Comparison of ENCODE assay signal across 7 cellular contexts in the genomic region with DNA sequence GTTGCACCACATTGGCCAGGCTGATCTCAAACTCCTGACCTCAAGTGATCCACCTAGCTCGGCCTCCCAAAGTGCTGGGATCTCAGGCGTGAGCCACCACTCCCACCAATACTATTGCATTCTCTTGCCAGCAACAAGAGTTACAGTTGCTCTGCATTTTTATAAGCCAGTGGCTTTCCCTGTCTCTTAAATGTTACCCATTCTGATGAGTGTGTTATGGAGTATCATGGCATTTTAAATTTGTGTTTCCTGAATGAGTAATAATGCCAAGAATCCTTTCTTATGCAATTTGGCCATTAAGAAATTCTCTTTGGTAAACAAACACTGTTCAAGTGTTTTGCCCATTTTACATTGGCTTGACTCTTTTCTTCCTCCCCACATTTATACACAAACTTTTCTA.
DNase-seq lines count a peak whose midpoint lies in the region; ATAC-seq, FAIRE-seq and TF ChIP-seq lines count a peak whose summit lies in the region.
"Not testable (repeated sequence)": the region's sequence is repeated elsewhere in the genome, so short reads cannot be mapped to it uniquely, and the experiment has no call there.

No MANE protein-coding gene starts in this region.

- H3K36me3 Mint-ChIP-seq in activated naive CD4-positive, alpha-beta T cell treated with anti-CD3 and anti-CD28 coated beads, Interleukin-2, amount 50 U/mL, for 24 hours; MCF 10A (ENCODE audit: insufficient read depth, unreplicated experiment); natural killer cell treated with Interleukin-12 subunit alpha and Interleukin-12 subunit beta and Interleukin-15 and Interleukin-18, amount 100 ng/mL, for 72 hours: not testable (repeated sequence)

- not testable (repeated sequence) for H3K27me3 Mint-ChIP-seq in activated naive CD4-positive, alpha-beta T cell treated with anti-CD3 and anti-CD28 coated beads, Interleukin-2, amount 50 U/mL, for 24 hours; MCF 10A (ENCODE audit: insufficient read depth, unreplicated experiment)
- H3K27me3 Mint-ChIP-seq in natural killer cell treated with Interleukin-12 subunit alpha and Interleukin-12 subunit beta and Interleukin-15 and Interleukin-18, amount 100 ng/mL, for 72 hours = peaks cover 36 to 39% of the 10 kb centered on the region in 2 donors

- H3K4me3 ChIP-seq in RWPE2 (ENCODE audit: severe bottlenecking); esophagus muscularis mucosa: not testable (repeated sequence)

- not testable (repeated sequence) for TF ChIP-seq POLR2A in GM12891 (IDR thresholded peaks at IDR 0.05; ENCODE audit: low read depth, low read length); esophagus muscularis mucosa (IDR thresholded peaks at IDR 0.05; ENCODE audit: low read depth)

- ATAC-seq in RWPE2 (ENCODE audit: low read depth) = peak; percentile 38; the same call in 1 of the 3 replicates
- not testable (repeated sequence) for ATAC-seq in natural killer cell treated with Interleukin-12 subunit alpha and Interleukin-12 subunit beta and Interleukin-15 and Interleukin-18, amount 100 ng/mL, for 72 hours

- not testable (repeated sequence) for H3K36me3 ChIP-seq in RWPE2 (ENCODE audit: low read depth); esophagus muscularis mucosa

- TF ChIP-seq CTCF in RWPE2 (IDR thresholded peaks at IDR 0.05; ENCODE audit: poor library complexity, severe bottlenecking); MCF 10A (IDR thresholded peaks at IDR 0.05; ENCODE audit: unreplicated experiment); esophagus muscularis mucosa (IDR thresholded peaks at IDR 0.05): not testable (repeated sequence)

- 95% methylated on average over 2 of the region's 2 CpGs for WGBS in esophagus muscularis mucosa

- H3K27ac Mint-ChIP-seq in activated naive CD4-positive, alpha-beta T cell treated with anti-CD3 and anti-CD28 coated beads, Interleukin-2, amount 50 U/mL, for 24 hours = peak overlapping the region; percentile 31
- H3K27ac Mint-ChIP-seq in MCF 10A (ENCODE audit: low read depth, unreplicated experiment) = peak overlapping the region; percentile 24
- H3K27ac Mint-ChIP-seq in natural killer cell treated with Interleukin-12 subunit alpha and Interleukin-12 subunit beta and Interleukin-15 and Interleukin-18, amount 100 ng/mL, for 72 hours = not testable (repeated sequence)

- POLR2A ChIA-PET in MCF 10A (lab: Yijun Ruan, JAX) = interaction anchor here (3.2 kb wide), 1 partner anchor 14 kb away, joined by 15 read pairs; no protein-coding TSS in a partner anchor

- H3K27ac ChIP-seq in RWPE2 (ENCODE audit: poor library complexity, severe bottlenecking); esophagus muscularis mucosa (replicated peaks in 1 of 4): not testable (repeated sequence)

- CTCF ChIA-PET in MCF 10A (lab: Yijun Ruan, JAX) = not testable (repeated sequence)

- FAIRE-seq in GM12891 (lab: Jason Lieb, UNC) = peak; percentile 51
- peak; percentile 20 for FAIRE-seq in urothelium cell line (lab: Jason Lieb, UNC)

- H3K4me1 Mint-ChIP-seq in activated naive CD4-positive, alpha-beta T cell treated with anti-CD3 and anti-CD28 coated beads, Interleukin-2, amount 50 U/mL, for 24 hours = peaks cover 19% of the 10 kb centered on the region
- H3K4me1 Mint-ChIP-seq in MCF 10A (ENCODE audit: insufficient read depth, unreplicated experiment) = not testable (repeated sequence)
- H3K4me1 Mint-ChIP-seq in natural killer cell treated with Interleukin-12 subunit alpha and Interleukin-12 subunit beta and Interleukin-15 and Interleukin-18, amount 100 ng/mL, for 72 hours (ENCODE audit: low read depth in 2 of 2) = peaks cover 29 to 42% of the 10 kb centered on the region in 2 donors

- not testable (repeated sequence) for H3K4me1 ChIP-seq in RWPE2 (ENCODE audit: insufficient read depth, poor library complexity, severe bottlenecking)
- H3K4me1 ChIP-seq in esophagus muscularis mucosa = peaks cover 3 to 13% (median 9%) of the 10 kb centered on the region in 4 donors

- not testable (repeated sequence) for DNase-seq in GM12891 (ENCODE audit: insufficient read length, low spot score); RWPE2 (ENCODE audit: low spot score); natural killer cell treated with Interleukin-12 subunit alpha and Interleukin-12 subunit beta and Interleukin-15 and Interleukin-18, amount 100 ng/mL, for 72 hours (ENCODE audit: low spot score); urothelium cell line (ENCODE audit: low spot score)
- peak; percentile 11 for DNase-seq in MCF 10A (ENCODE audit: unreplicated experiment)
- DNase-seq in esophagus muscularis mucosa (ENCODE audit: extremely low spot score) = peak; percentile 14

- not testable (repeated sequence) for BruUV-seq in MCF 10A (replicated peaks; lab: Mats Ljungman, UMichigan)

- intact Hi-C loops in MCF 10A (cut with micrococcal nuclease); esophagus muscularis mucosa (cut with DNase I): not testable (repeated sequence)

- TF ChIP-seq EP300 in esophagus muscularis mucosa (IDR thresholded peaks at IDR 0.05) = not testable (repeated sequence)

- not testable (repeated sequence) for H3K4me3 Mint-ChIP-seq in activated naive CD4-positive, alpha-beta T cell treated with anti-CD3 and anti-CD28 coated beads, Interleukin-2, amount 50 U/mL, for 24 hours; MCF 10A (ENCODE audit: unreplicated experiment)
- H3K4me3 Mint-ChIP-seq in natural killer cell treated with Interleukin-12 subunit alpha and Interleukin-12 subunit beta and Interleukin-15 and Interleukin-18, amount 100 ng/mL, for 72 hours = peak overlapping the region; percentile 22

- not testable (repeated sequence) for H3K9me3 ChIP-seq in RWPE2 (ENCODE audit: severe bottlenecking); esophagus muscularis mucosa

- not testable (repeated sequence) for H3K27me3 ChIP-seq in RWPE2 (ENCODE audit: insufficient read depth, poor library complexity, severe bottlenecking)
- peaks cover 0 to 55% (median 6%) of the 10 kb centered on the region in 4 donors for H3K27me3 ChIP-seq in esophagus muscularis mucosa

- not testable (repeated sequence) for H3K9me3 Mint-ChIP-seq in activated naive CD4-positive, alpha-beta T cell treated with anti-CD3 and anti-CD28 coated beads, Interleukin-2, amount 50 U/mL, for 24 hours; natural killer cell treated with Interleukin-12 subunit alpha and Interleukin-12 subunit beta and Interleukin-15 and Interleukin-18, amount 100 ng/mL, for 72 hours
- peaks cover 19% of the 10 kb centered on the region for H3K9me3 Mint-ChIP-seq in MCF 10A (ENCODE audit: unreplicated experiment)
